11 cellular contexts compared by ENCODE assay signal in the genomic region with DNA sequence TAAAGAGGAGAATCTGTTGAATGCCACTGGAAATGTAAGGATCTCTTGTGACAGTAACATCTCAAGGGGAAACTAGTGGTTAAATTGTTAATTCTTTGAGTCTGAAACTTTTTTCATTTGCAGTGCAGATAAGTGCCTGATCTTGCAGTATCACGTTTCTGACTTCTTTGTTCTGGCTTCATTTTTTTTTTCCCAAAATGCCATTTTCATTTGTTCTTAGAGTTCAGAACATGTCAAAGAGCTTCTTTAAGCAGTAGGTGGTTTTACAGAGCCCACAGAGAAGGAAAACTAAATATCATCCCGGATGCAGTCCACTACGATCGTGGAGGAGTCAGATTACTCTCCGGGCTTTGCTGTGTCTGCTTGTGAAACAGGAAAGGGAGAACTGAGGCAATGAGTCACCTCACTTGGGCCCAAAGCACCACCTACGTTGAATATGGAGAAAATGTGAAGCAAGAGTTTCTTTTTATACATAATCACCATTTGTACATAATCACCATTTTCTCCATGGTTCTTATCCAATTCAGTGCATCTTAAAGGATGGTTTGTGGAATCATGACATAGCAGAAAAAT. TPM values are rescaled to one million over a fixed set of nuclear protein-coding genes. Genes with fewer than 3 reads are reported as not detected.
DNase-seq lines count a peak whose midpoint lies in the region; ATAC-seq lines count a peak whose summit lies in the region.
"Had no signal": no experiment of that assay in that cellular context is flagged by ENCODE, and none has a peak within 500 bp of the region (broad histone marks: within the 10 kb centered on the region; RNA-seq: fewer than 3 reads in every experiment).

No MANE protein-coding gene starts in this region.

- ATAC-seq in esophagus mucosa (peak; percentile 45), GM21717 (IDR thresholded peaks at IDR 0.05; ENCODE audit: unreplicated experiment) (no peak), GM19324 (IDR thresholded peaks at IDR 0.05; ENCODE audit: low FRiP score, unreplicated experiment) (no peak)
- ATAC-seq: HepG2, T-cell had no signal

- DNase-seq in HS-5 (ENCODE audit: low read depth) (peak; percentile 39), SIG-M5 (lab: John Stamatoyannopoulos, UW) (peak; percentile 69), smooth muscle cell of the brain vasculature (ENCODE audit: low read depth, low spot score) (peak; percentile 83), SHP77 (lab: John Stamatoyannopoulos, UW) (no peak)
- DNase-seq: NCI-H345, T-cell had no signal

RNA-seq across cellular contexts. Expression of a gene that starts 43.9 kb away (rescaled TPM):
- 3.3 TPM for total RNA-seq in esophagus mucosa
- total RNA-seq: activated CD8-positive, alpha-beta memory T cell treated with anti-CD3 and anti-CD28 coated beads for 36 hours had no signal

Comparison
In these comparisons a context has a peak if more than half of its experiments do, and no peak if none do; other contexts are left out.
1. DNase-seq: peak in HS-5 (single experiment), SIG-M5 (single experiment) and smooth muscle cell of the brain vasculature (single experiment); none in SHP77 (0 of 2).